ENCODE assay signal across 8 cellular contexts in the genomic region with DNA sequence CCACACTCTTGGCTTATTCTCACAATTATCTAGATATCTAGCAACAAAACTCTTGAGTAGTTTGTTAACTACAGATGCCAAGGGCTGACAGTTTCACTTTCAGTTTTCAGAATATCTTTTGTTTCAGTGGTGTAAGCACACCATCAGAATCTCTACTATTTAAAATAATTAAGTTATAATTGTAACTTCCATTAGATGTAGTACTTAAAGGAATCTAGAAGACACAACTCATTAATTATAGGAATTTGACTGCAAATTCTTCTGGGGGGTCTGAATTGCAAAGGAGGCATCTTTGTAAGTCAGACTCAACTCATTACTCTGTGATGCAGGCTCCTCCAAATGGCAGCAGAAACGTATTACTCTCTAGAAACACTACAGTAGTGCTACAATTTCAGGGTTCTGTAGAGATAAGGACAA. TPM values are rescaled to one million over a fixed set of nuclear protein-coding genes. Genes with fewer than 3 reads are reported as not detected.
A peak's percentile ranks its signal among the peaks of the same experiment; 100 is the strongest.
DNase-seq lines count a peak whose midpoint lies in the region; ATAC-seq and TF ChIP-seq lines count a peak whose summit lies in the region.

No MANE protein-coding gene starts in this region.

- TF ChIP-seq CTCF in brain (conservative IDR thresholded peaks at IDR 0.05) (peak in 1 of 2 experiments; percentile 34), kidney epithelial cell (IDR thresholded peaks at IDR 0.05; ENCODE audit: insufficient read depth, low read length, poor library complexity, severe bottlenecking) (peak; percentile 40)

- H3K27me3 ChIP-seq in kidney epithelial cell (ENCODE audit: control insufficient read depth, insufficient read depth, low read length), result no peaks in the 10 kb centered on the region

- DNase-seq in NCI-H510A treated with DMSO at 0.1 percent for 48 hours (lab: John Stamatoyannopoulos, UW), result peak; percentile 9
- no peak for DNase-seq in NCI-H510A (lab: John Stamatoyannopoulos, UW)
- peak; percentile 77 for DNase-seq in NCI-H526 treated with DMSO at 0.1 percent for 48 hours (lab: John Stamatoyannopoulos, UW)
- DNase-seq in kidney epithelial cell (ENCODE audit: low read depth), result no peak
- DNase-seq in superior temporal gyrus (ENCODE audit: extremely low spot score), result peak; percentile 76

- H3K27ac Mint-ChIP-seq in brain, result peak overlapping the region in 4 of 5 experiments; percentile 30 to 93 (median 66)

- H3K4me1 Mint-ChIP-seq in brain, result peaks cover 29% of the 10 kb centered on the region

- no peaks in the 10 kb centered on the region for H3K36me3 ChIP-seq in kidney epithelial cell (ENCODE audit: control insufficient read depth, insufficient read depth, low read length)

- no peaks in the 10 kb centered on the region for H3K36me3 Mint-ChIP-seq in brain

- H3K27me3 Mint-ChIP-seq in brain, result no peaks in the 10 kb centered on the region

- peak overlapping the region in 4 of 5 experiments; percentile 33 to 79 (median 68) for H3K4me3 Mint-ChIP-seq in brain

- no peaks in the 10 kb centered on the region for H3K9me3 Mint-ChIP-seq in brain

- peak overlapping the region; percentile 15 for H3K4me3 ChIP-seq in kidney epithelial cell (ENCODE audit: low read depth, low read length)

- ATAC-seq in GM21786 (IDR thresholded peaks at IDR 0.05; ENCODE audit: unreplicated experiment) (peak; percentile 66), GM19467 (IDR thresholded peaks at IDR 0.05; ENCODE audit: unreplicated experiment) (no peak)

RNA-seq across cellular contexts. Expression of gene USPL1, which starts 44.9 kb away (rescaled TPM):
- polyA plus RNA-seq in brain (ENCODE audit: insufficient read depth, low read depth, low replicate concordance), result 4.0 TPM
- 24.9 and 33.1 TPM in 2 replicates for total RNA-seq in kidney epithelial cell

Comparison
In these comparisons a context has a peak if more than half of its experiments do, and no peak if none do; other contexts are left out.
1. DNase-seq: peak in NCI-H510A treated with DMSO at 0.1 percent for 48 hours (single experiment), NCI-H526 treated with DMSO at 0.1 percent for 48 hours (single experiment) and superior temporal gyrus (single experiment); none in NCI-H510A (single experiment) and kidney epithelial cell (single experiment).